Comparison of ENCODE assay signal across 8 cellular contexts in the genomic region with DNA sequence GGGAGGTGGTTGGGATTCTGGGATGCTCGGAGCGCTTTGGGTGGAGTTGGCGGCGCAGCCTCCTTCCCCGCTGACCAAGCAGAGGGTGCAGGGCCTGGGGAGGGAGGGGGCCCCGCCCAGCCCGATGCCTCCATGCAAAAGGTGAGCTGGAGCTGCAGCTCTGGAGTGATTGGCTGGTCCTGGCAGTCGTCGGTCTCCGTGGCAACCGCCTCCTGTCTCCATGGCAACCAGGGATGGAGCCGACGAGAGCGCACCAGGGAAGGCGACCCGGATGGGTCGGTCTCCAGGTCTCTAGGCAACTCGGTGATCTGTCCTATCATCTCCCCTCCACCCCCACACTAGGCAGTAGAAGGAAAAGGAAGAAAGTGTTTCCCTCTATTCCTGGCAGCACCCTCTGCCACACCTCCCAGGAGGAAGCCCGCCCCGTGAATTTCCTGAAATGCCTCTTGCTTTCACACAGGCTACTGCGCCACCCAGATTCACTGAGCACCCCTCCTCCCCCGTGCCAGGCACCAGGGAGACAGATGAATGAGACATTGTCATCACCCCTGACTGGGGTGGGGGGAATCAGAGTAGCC. TPM values are rescaled to one million over a fixed set of nuclear protein-coding genes. Genes with fewer than 3 reads are reported as not detected.
DNase-seq lines count a peak whose midpoint lies in the region; ATAC-seq and TF ChIP-seq lines count a peak whose summit lies in the region.

No MANE protein-coding gene starts in this region.

- no peaks in the 10 kb centered on the region for H3K36me3 Mint-ChIP-seq in activated T-cell treated with anti-CD3 and anti-CD28 coated beads, Interleukin-2, amount 50 U/mL, for 24 hours (ENCODE audit: low read depth)
- no peaks in the 10 kb centered on the region for H3K36me3 Mint-ChIP-seq in mesothelial cell of epicardium

- no peak for TF ChIP-seq CTCF in epithelial cell of esophagus (IDR thresholded peaks at IDR 0.05; ENCODE audit: insufficient read depth, low read depth, low read length, missing control alignments)
- TF ChIP-seq CTCF in mesothelial cell of epicardium (IDR thresholded peaks at IDR 0.05; ENCODE audit: unreplicated experiment) = no peak

- H3K4me3 Mint-ChIP-seq in activated T-cell treated with anti-CD3 and anti-CD28 coated beads, Interleukin-2, amount 50 U/mL, for 24 hours = peak overlapping the region; percentile 75
- H3K4me3 Mint-ChIP-seq in mesothelial cell of epicardium = peak overlapping the region; percentile 71

- peak overlapping the region; percentile 24 for H3K4me3 ChIP-seq in epithelial cell of esophagus (ENCODE audit: low read length)

- ATAC-seq in HG03469 (IDR thresholded peaks at IDR 0.05; ENCODE audit: unreplicated experiment) (no peak), HG02610 (IDR thresholded peaks at IDR 0.05; ENCODE audit: unreplicated experiment) (no peak)

- H3K9me3 Mint-ChIP-seq in activated T-cell treated with anti-CD3 and anti-CD28 coated beads, Interleukin-2, amount 50 U/mL, for 24 hours = no peaks in the 10 kb centered on the region
- H3K9me3 Mint-ChIP-seq in mesothelial cell of epicardium = peaks cover 4% of the 10 kb centered on the region

- H3K27ac Mint-ChIP-seq in activated T-cell treated with anti-CD3 and anti-CD28 coated beads, Interleukin-2, amount 50 U/mL, for 24 hours = peak overlapping the region; percentile 70
- no peak overlapping the region for H3K27ac Mint-ChIP-seq in mesothelial cell of epicardium

- DNase-seq in GM19238 (ENCODE audit: insufficient read length, low spot score) (peak; percentile 56), NCI-H510A (lab: John Stamatoyannopoulos, UW) (peak; percentile 75), epithelial cell of esophagus (ENCODE audit: low read depth) (peak; percentile 71), mesothelial cell of epicardium (ENCODE audit: low spot score in 2 of 2, unreplicated experiment in 2 of 2) (peak in 1 of 2 experiments; percentile 76)
- DNase-seq in activated T-cell treated with anti-CD3 and anti-CD28 coated beads, Interleukin-2, amount 50 U/mL, for 24 hours = peak; percentile 75
- peak; percentile 60 to 68 for DNase-seq in stimulated activated CD8-positive, alpha-beta memory T cell treated with anti-CD3 and anti-CD28 coated beads, Interleukin-15, amount 100 ng/mL, for 48 hours (ENCODE audit: low read depth in 2 of 2)

- H3K4me1 Mint-ChIP-seq in activated T-cell treated with anti-CD3 and anti-CD28 coated beads, Interleukin-2, amount 50 U/mL, for 24 hours (ENCODE audit: low read depth) = peaks cover 10% of the 10 kb centered on the region
- H3K4me1 Mint-ChIP-seq in mesothelial cell of epicardium = peaks cover 2% of the 10 kb centered on the region

- H3K27me3 Mint-ChIP-seq in activated T-cell treated with anti-CD3 and anti-CD28 coated beads, Interleukin-2, amount 50 U/mL, for 24 hours = peaks cover 13% of the 10 kb centered on the region
- peaks cover 31% of the 10 kb centered on the region for H3K27me3 Mint-ChIP-seq in mesothelial cell of epicardium (ENCODE audit: low read depth)

RNA-seq across cellular contexts. Expression of a gene that starts 0.6 kb away (rescaled TPM):
- 9.2 to 11.4 TPM (median 10.3 TPM) in 3 replicates for total RNA-seq in mesothelial cell of epicardium

RNA-seq across cellular contexts. Expression of a gene that starts 22.1 kb away (rescaled TPM):
- 61.6 to 68.1 TPM (median 63.0 TPM) in 3 replicates for total RNA-seq in mesothelial cell of epicardium
